Comparison of ENCODE assay signal across 8 cellular contexts in genomic region chr21:39660596-39660995, GRCh38. TPM values are rescaled to one million over a fixed set of nuclear protein-coding genes. Genes with fewer than 3 reads are reported as not detected.
DNase-seq lines count a peak whose midpoint lies in the region; ATAC-seq and TF ChIP-seq lines count a peak whose summit lies in the region.

No MANE protein-coding gene starts in this region.

- H3K4me1 ChIP-seq in endodermal cell (ENCODE audit: control insufficient read depth, insufficient read depth, low read length) (no peaks in the 10 kb centered on the region), mucosa of rectum (ENCODE audit: control insufficient read depth in 2 of 2, insufficient read depth in 2 of 2, low read length in 2 of 2) (peaks cover 16 to 24% of the 10 kb centered on the region in 2 donors)

- H3K4me3 Mint-ChIP-seq in endodermal cell: no peak overlapping the region

- peaks cover 24% of the 10 kb centered on the region for H3K4me1 Mint-ChIP-seq in endodermal cell

- peak overlapping the region; percentile 84 for H3K27ac Mint-ChIP-seq in endodermal cell

- H3K9me3 Mint-ChIP-seq in endodermal cell: no peaks in the 10 kb centered on the region

- DNase-seq in AG09319 (ENCODE audit: extremely low read depth, low read depth) (peak; percentile 32), MG63 (peak; percentile 86), endodermal cell (peak; percentile 60)
- no peak for DNase-seq in activated CD4-positive, alpha-beta T cell treated with anti-CD3 and anti-CD28 coated beads, Interleukin-2, amount 50 U/mL, for 48 hours
- DNase-seq in stimulated activated CD4-positive, alpha-beta T cell treated with anti-CD3 and anti-CD28 coated beads, Interleukin-4, amount 100 ng/mL, for 24 hours: no peak

- peaks cover 20% of the 10 kb centered on the region for H3K36me3 Mint-ChIP-seq in endodermal cell (ENCODE audit: low read depth)

- ATAC-seq in GM21515 (IDR thresholded peaks at IDR 0.05; ENCODE audit: unreplicated experiment) (no peak), GM21381 (IDR thresholded peaks at IDR 0.05; ENCODE audit: unreplicated experiment) (no peak)

- H3K27me3 Mint-ChIP-seq in endodermal cell (ENCODE audit: insufficient read depth): no peaks in the 10 kb centered on the region

- no peak for TF ChIP-seq CTCF in AG09319 (IDR thresholded peaks at IDR 0.05; ENCODE audit: low read depth, low read length)
- no peak for TF ChIP-seq CTCF in endodermal cell (conservative IDR thresholded peaks at IDR 0.05)

- no peak overlapping the region for H3K27ac ChIP-seq in endodermal cell (ENCODE audit: low read depth, low read length)
- H3K27ac ChIP-seq in mucosa of rectum (ENCODE audit: low read depth in 2 of 2, low read length in 2 of 2): peak overlapping the region; percentile 17 to 71

- H3K4me3 ChIP-seq in MG63: peak overlapping the region; percentile 13; the same call in 1 of the 2 replicates
- no peak overlapping the region for H3K4me3 ChIP-seq in endodermal cell (ENCODE audit: low read length)
- H3K4me3 ChIP-seq in mucosa of rectum (ENCODE audit: low read length in 2 of 2): peak overlapping the region; percentile 42 to 67

- H3K9ac ChIP-seq in endodermal cell (ENCODE audit: extremely low read depth, low read length, poor library complexity, severe bottlenecking): no peak overlapping the region
- H3K9ac ChIP-seq in mucosa of rectum (ENCODE audit: low read depth in 1 of 2, low read length in 2 of 2): peak overlapping the region in 1 of 2 donors; percentile 44

- WGBS in endodermal cell (ENCODE audit: insufficient coverage in 1 of 2, insufficient read length in 1 of 2), 2 experiments: 69 to 78% methylated on average over 7 to 11 of the region's 11 CpGs

- H3K27me3 ChIP-seq in MG63 (no peaks in the 10 kb centered on the region), endodermal cell (ENCODE audit: control insufficient read depth, insufficient read depth, low read length, poor library complexity, severe bottlenecking) (no peaks in the 10 kb centered on the region), mucosa of rectum (ENCODE audit: control insufficient read depth in 2 of 2, insufficient read depth in 2 of 2, low read length in 2 of 2) (no peaks in the 10 kb centered on the region)

- H3K36me3 ChIP-seq in MG63 (no peaks in the 10 kb centered on the region), endodermal cell (ENCODE audit: control insufficient read depth, insufficient read depth, low read length) (no peaks in the 10 kb centered on the region), mucosa of rectum (ENCODE audit: control insufficient read depth in 2 of 2, insufficient read depth in 2 of 2, low read length in 2 of 2) (peaks cover 14 to 35% of the 10 kb centered on the region in 2 donors)

- H3K9me3 ChIP-seq in MG63: no peaks in the 10 kb centered on the region
- H3K9me3 ChIP-seq in endodermal cell (ENCODE audit: control insufficient read depth, low read length): no peaks in the 10 kb centered on the region
- H3K9me3 ChIP-seq in mucosa of rectum (ENCODE audit: control insufficient read depth in 2 of 2, low read length in 2 of 2): no peaks in the 10 kb centered on the region

RNA-seq across cellular contexts. Expression of gene B3GALT5, which starts 47.9 kb away (rescaled TPM):
- 0.02 and 0.10 TPM in 2 replicates for total RNA-seq in MG63 (2014; rRNA removed; shearing (Covaris generic); ENCODE audit: low replicate concordance)
- 1 to 10 TPM; 2.5 to 6.1 TPM for total RNA-seq in endodermal cell
- polyA plus RNA-seq in endodermal cell (2013, experiment 1 of 2): 1.2 TPM
- polyA plus RNA-seq in endodermal cell (2013, experiment 2 of 2): 1.0 TPM

Comparison
In these comparisons a context has a peak if more than half of its experiments do, and no peak if none do; other contexts are left out.
1. DNase-seq: peak in AG09319 (single experiment), MG63 (single experiment) and endodermal cell (single experiment); none in activated CD4-positive, alpha-beta T cell treated with anti-CD3 and anti-CD28 coated beads, Interleukin-2, amount 50 U/mL, for 48 hours (0 of 2) and stimulated activated CD4-positive, alpha-beta T cell treated with anti-CD3 and anti-CD28 coated beads, Interleukin-4, amount 100 ng/mL, for 24 hours (single experiment).